ENCODE assay signal across 1 cellular context in genomic region chr19:3833578-3834348, GRCh38.
TF ChIP-seq lines count a peak whose summit lies in the region.

No MANE protein-coding gene starts in this region.

TF ChIP-seq in K562, 482 proteins besides CTCF, POLR2A, EP300 and RAD21:
- TF ChIP-seq PKNOX1 (IDR thresholded peaks at IDR 0.05): peak; percentile 53
- no peak for TF ChIP-seq TFE3 (CRISPR knock-in tag; IDR thresholded peaks at IDR 0.05)
